Comparison of ENCODE assay signal across 9 cellular contexts in genomic region chr10:116490028-116490662, GRCh38. TPM values are rescaled to one million over a fixed set of nuclear protein-coding genes. Genes with fewer than 3 reads are reported as not detected.
DNase-seq lines count a peak whose midpoint lies in the region; ATAC-seq and TF ChIP-seq lines count a peak whose summit lies in the region.
"Had no signal": no experiment of that assay in that cellular context is flagged by ENCODE, and none has a peak within 500 bp of the region (broad histone marks: within the 10 kb centered on the region; RNA-seq: fewer than 3 reads in every experiment).

No MANE protein-coding gene starts in this region.

- no peaks in the 10 kb centered on the region for H3K9me3 ChIP-seq in mammary epithelial cell (replicated peaks; ENCODE audit: insufficient read depth, low read length)
- H3K9me3 ChIP-seq in neural cell (ENCODE audit: low read length): no peaks in the 10 kb centered on the region

- ATAC-seq in activated T-cell treated with anti-CD3 and anti-CD28 coated beads, Interleukin-2, amount 50 U/mL, for 72 hours (replicated peaks in 1 of 2): no peak
- no peak for ATAC-seq in GM18907 (IDR thresholded peaks at IDR 0.05; ENCODE audit: unreplicated experiment)

- DNase-seq in NOMO-1 treated with DMSO at 0.1 percent for 48 hours (lab: John Stamatoyannopoulos, UW; ENCODE audit: unreplicated experiment): peak; percentile 17
- no peak for DNase-seq in NOMO-1 treated with dmso at 0.1 percent for 144 hours (lab: John Stamatoyannopoulos, UW; ENCODE audit: unreplicated experiment)
- peak; percentile 29 for DNase-seq in KBM-7
- DNase-seq in mammary epithelial cell: no peak
- DNase-seq in activated T-cell treated with anti-CD3 and anti-CD28 coated beads, Interleukin-2, amount 50 U/mL, for 72 hours: no peak
- no peak for DNase-seq in NCI-H2171 (lab: John Stamatoyannopoulos, UW)

- no peaks in the 10 kb centered on the region for H3K27me3 ChIP-seq in mammary epithelial cell (ENCODE audit: insufficient read depth, low read length)
- no peaks in the 10 kb centered on the region for H3K27me3 ChIP-seq in neural cell (ENCODE audit: insufficient read depth, low read depth, low read length)

- no peaks in the 10 kb centered on the region for H3K9me2 ChIP-seq in neural cell (ENCODE audit: insufficient read depth, low read length)

- WGBS in mammary epithelial cell (ENCODE audit: low coverage, missing lambda C conversion rate): 4% methylated on average over 2 of the region's 2 CpGs

- H3K4me3 ChIP-seq in mammary epithelial cell (replicated peaks in 1 of 3; ENCODE audit: insufficient read depth in 1 of 3, low read depth in 2 of 3, low read length in 3 of 3) (no peak overlapping the region), neural cell (ENCODE audit: low read length) (no peak overlapping the region)

- peak; percentile 55 for TF ChIP-seq RAD21 in neural cell (conservative IDR thresholded peaks at IDR 0.05)

- intact Hi-C loops in mammary epithelial cell (cut with micrococcal nuclease): no loop called here

- H3K36me3 ChIP-seq in mammary epithelial cell (ENCODE audit: insufficient read depth, low read length) (peaks cover 3% of the 10 kb centered on the region), neural cell (ENCODE audit: insufficient read depth, low read length) (no peaks in the 10 kb centered on the region)

- dilution Hi-C loops in mammary epithelial cell (cut with HindIII; ENCODE audit: low sequenced_read_pairs): no loop called here

- no peaks in the 10 kb centered on the region for H3K36me3 Mint-ChIP-seq in activated T-cell treated with anti-CD3 and anti-CD28 coated beads, Interleukin-2, amount 50 U/mL, for 72 hours (ENCODE audit: insufficient read depth in 2 of 2)
- H3K36me3 Mint-ChIP-seq: activated naive CD8-positive, alpha-beta T cell had no signal

- no peaks in the 10 kb centered on the region for H3K9me3 Mint-ChIP-seq in activated T-cell treated with anti-CD3 and anti-CD28 coated beads, Interleukin-2, amount 50 U/mL, for 72 hours

- no peaks in the 10 kb centered on the region for H3K27me3 Mint-ChIP-seq in activated T-cell treated with anti-CD3 and anti-CD28 coated beads, Interleukin-2, amount 50 U/mL, for 72 hours (ENCODE audit: low read depth)

- H3K4me1 ChIP-seq in mammary epithelial cell (ENCODE audit: insufficient read depth, low read length): no peaks in the 10 kb centered on the region

- no peak overlapping the region for H2AFZ ChIP-seq in mammary epithelial cell (ENCODE audit: low read depth, low read length)
- H2AFZ ChIP-seq in neural cell (ENCODE audit: low read depth, low read length): no peak overlapping the region

- H3K9ac ChIP-seq in mammary epithelial cell (ENCODE audit: insufficient read depth, low read length) (no peak overlapping the region), neural cell (ENCODE audit: low read length) (no peak overlapping the region)

- H3F3A ChIP-seq in neural cell (ENCODE audit: insufficient read depth, low read length, poor library complexity, severe bottlenecking): no peaks in the 10 kb centered on the region

- in situ Hi-C loops in KBM-7 (cut with MboI; ENCODE audit: low pct_unique_long_range_greater_than_20kb, low sequenced_read_pairs) (no loop called here), mammary epithelial cell (cut with MboI; ENCODE audit: low sequenced_read_pairs in 2 of 2) (no loop called here)

- BruUV-seq in mammary epithelial cell (replicated peaks; lab: Mats Ljungman, UMichigan): no TSS peak

- H3K79me2 ChIP-seq in mammary epithelial cell (ENCODE audit: insufficient read depth, low read length) (no peaks in the 10 kb centered on the region), neural cell (replicated peaks; ENCODE audit: insufficient read depth, low read length) (no peaks in the 10 kb centered on the region)

- TF ChIP-seq EP300 in neural cell (conservative IDR thresholded peaks at IDR 0.05; ENCODE audit: poor library complexity, severe bottlenecking): no peak

- H3K27ac Mint-ChIP-seq in activated T-cell treated with anti-CD3 and anti-CD28 coated beads, Interleukin-2, amount 50 U/mL, for 72 hours: no peak overlapping the region
- H3K27ac Mint-ChIP-seq: activated naive CD8-positive, alpha-beta T cell had no signal

- H3K4me1 Mint-ChIP-seq in activated T-cell treated with anti-CD3 and anti-CD28 coated beads, Interleukin-2, amount 50 U/mL, for 72 hours (ENCODE audit: low read depth): no peaks in the 10 kb centered on the region

- no peak overlapping the region for H3K4me3 Mint-ChIP-seq in activated T-cell treated with anti-CD3 and anti-CD28 coated beads, Interleukin-2, amount 50 U/mL, for 72 hours
- H3K4me3 Mint-ChIP-seq: activated naive CD8-positive, alpha-beta T cell had no signal

- TF ChIP-seq CTCF in mammary epithelial cell (conservative IDR thresholded peaks at IDR 0.05 in 1 of 2, IDR thresholded peaks at IDR 0.05 in 1 of 2; ENCODE audit: extremely low read depth in 1 of 2, insufficient read depth in 1 of 2, low read depth in 1 of 2, low read length in 2 of 2) (peak; percentile 56 to 74), neural cell (IDR thresholded peaks at IDR 0.05; ENCODE audit: poor library complexity, severe bottlenecking) (peak; percentile 70)

- H3K27ac ChIP-seq in mammary epithelial cell (ENCODE audit: insufficient read depth, low read depth, low read length) (no peak overlapping the region), neural cell (ENCODE audit: low read length) (no peak overlapping the region)

- no peak overlapping the region for H3K4me2 ChIP-seq in mammary epithelial cell (ENCODE audit: insufficient read depth, low read depth, low read length)
- H3K4me2 ChIP-seq in neural cell (ENCODE audit: low read length): no peak overlapping the region

- H4K20me1 ChIP-seq in mammary epithelial cell (ENCODE audit: insufficient read depth, low read length): no peaks in the 10 kb centered on the region
- no peaks in the 10 kb centered on the region for H4K20me1 ChIP-seq in neural cell (ENCODE audit: insufficient read depth)

- CTCF ChIA-PET in mammary epithelial cell (lab: Charles Lee; ENCODE audit: low non-redundant PET): no interaction called here

TF ChIP-seq in neural cell, 6 proteins besides CTCF, POLR2A, EP300 and RAD21:
- TF ChIP-seq TAF1 (IDR thresholded peaks at IDR 0.05; ENCODE audit: low read depth): no peak
- peak; percentile 63 for TF ChIP-seq SMC3 (conservative IDR thresholded peaks at IDR 0.05; ENCODE audit: poor library complexity)

RNA-seq across cellular contexts. Expression of gene PNLIP, which starts 55.6 kb away (rescaled TPM):
- total RNA-seq in mammary epithelial cell: not detected
- polyA plus RNA-seq in mammary epithelial cell: not detected
- not detected for polyA minus RNA-seq in mammary epithelial cell
- polyA plus RNA-seq in neural cell: not detected in 2 replicates
- polyA minus RNA-seq in neural cell: not detected in 2 replicates
- total RNA-seq in activated T-cell treated with anti-CD3 and anti-CD28 coated beads, Interleukin-2, amount 50 U/mL, for 72 hours: not detected

Comparison
In these comparisons a context has a peak if more than half of its experiments do, and no peak if none do; other contexts are left out.
1. DNase-seq: peak in NOMO-1 treated with DMSO at 0.1 percent for 48 hours (single experiment) and KBM-7 (single experiment); none in NOMO-1 treated with dmso at 0.1 percent for 144 hours (single experiment), mammary epithelial cell (single experiment), activated T-cell treated with anti-CD3 and anti-CD28 coated beads, Interleukin-2, amount 50 U/mL, for 72 hours (0 of 2) and NCI-H2171 (single experiment).